21 cellular contexts compared by ENCODE assay signal in genomic region chr6:64081459-64081858, GRCh38.
DNase-seq lines count a peak whose midpoint lies in the region; ATAC-seq, FAIRE-seq and TF ChIP-seq lines count a peak whose summit lies in the region.
"Had no signal": no experiment of that assay in that cellular context is flagged by ENCODE, and none has a peak within 500 bp of the region (broad histone marks: within the 10 kb centered on the region; RNA-seq: fewer than 3 reads in every experiment).

No MANE protein-coding gene starts in this region.

- in situ Hi-C loops in mammary epithelial cell (cut with MboI; ENCODE audit: low sequenced_read_pairs in 2 of 2) (no loop called here), IMR-90 (cut with MboI; ENCODE audit: low sequenced_read_pairs) (no loop called here)

- H4K20me1 ChIP-seq in mammary epithelial cell (ENCODE audit: insufficient read depth, low read length) (no peaks in the 10 kb centered on the region), IMR-90 (ENCODE audit: insufficient read depth, low read length) (no peaks in the 10 kb centered on the region), endothelial cell of umbilical vein (replicated peaks; ENCODE audit: control insufficient read depth, extremely low read depth, insufficient read depth, low read length) (no peaks in the 10 kb centered on the region)

- H3K4ac ChIP-seq in IMR-90 (ENCODE audit: low read depth, low read length): no peak overlapping the region

- H3K4me3 ChIP-seq in mammary epithelial cell (replicated peaks in 1 of 3; ENCODE audit: insufficient read depth in 1 of 3, low read depth in 2 of 3, low read length in 3 of 3) (no peak overlapping the region), IMR-90 (ENCODE audit: insufficient read depth, low read depth, low read length) (no peak overlapping the region), endothelial cell of umbilical vein (replicated peaks in 1 of 3; ENCODE audit: insufficient read depth in 1 of 3, low read depth in 1 of 3, low read length in 3 of 3) (no peak overlapping the region)
- H3K4me3 ChIP-seq: SK-N-MC had no signal

- H2AK5ac ChIP-seq in IMR-90 (ENCODE audit: low read depth, low read length): no peak overlapping the region

- BruUV-seq in MCF 10A (replicated peaks; lab: Mats Ljungman, UMichigan) (no TSS peak), mammary epithelial cell (replicated peaks; lab: Mats Ljungman, UMichigan) (no TSS peak), IMR-90 (replicated peaks; lab: Mats Ljungman, UMichigan) (no TSS peak), endothelial cell of umbilical vein (replicated peaks; lab: Mats Ljungman, UMichigan) (no TSS peak)

- CTCF ChIA-PET in MCF 10A (lab: Yijun Ruan, JAX): no interaction called here
- CTCF ChIA-PET in mammary epithelial cell (lab: Charles Lee; ENCODE audit: low non-redundant PET): no interaction called here
- CTCF ChIA-PET in IMR-90 (lab: Yijun Ruan, JAX): no interaction called here
- CTCF ChIA-PET in endothelial cell of umbilical vein (lab: Charles Lee): no interaction called here

- TF ChIP-seq POLR2A in IMR-90 (IDR thresholded peaks at IDR 0.05; ENCODE audit: low read depth, low read length): no peak
- TF ChIP-seq POLR2A in endothelial cell of umbilical vein (IDR thresholded peaks at IDR 0.05; ENCODE audit: low read depth, low read length): no peak

- intact Hi-C loops in MCF 10A (cut with micrococcal nuclease) (no loop called here), mammary epithelial cell (cut with micrococcal nuclease) (no loop called here), IMR-90 (cut with micrococcal nuclease) (no loop called here), endothelial cell of umbilical vein (cut with micrococcal nuclease) (no loop called here)

- H2BK120ac ChIP-seq in IMR-90 (ENCODE audit: low read depth, low read length): no peak overlapping the region

- no peaks in the 10 kb centered on the region for H3K9me3 ChIP-seq in mammary epithelial cell (replicated peaks; ENCODE audit: insufficient read depth, low read length)
- no peaks in the 10 kb centered on the region for H3K9me3 ChIP-seq in IMR-90 (ENCODE audit: control insufficient read depth, insufficient read depth, low read length)
- H3K9me3 ChIP-seq in endothelial cell of umbilical vein (replicated peaks; ENCODE audit: control insufficient read depth, insufficient read depth, low read length): no peaks in the 10 kb centered on the region
- H3K9me3 ChIP-seq: BE2C had no signal

- no peak overlapping the region for H4K91ac ChIP-seq in IMR-90 (ENCODE audit: insufficient read depth, low read depth, low read length)

- no peak overlapping the region for H3K27ac Mint-ChIP-seq in MCF 10A (ENCODE audit: low read depth, unreplicated experiment)
- H3K27ac Mint-ChIP-seq in stimulated activated naive B cell treated with anti-CD40 and anti-IgM and Interleukin-4, amounts not matched to agents 10 μg/mL and 1 μg/mL and 100 μg/mL, for 72 hours: no peak overlapping the region
- H3K27ac Mint-ChIP-seq: CD4-positive, alpha-beta T cell had no signal

- POLR2A ChIA-PET in MCF 10A (lab: Yijun Ruan, JAX): no interaction called here
- POLR2A ChIA-PET in IMR-90 (lab: Charles Lee; ENCODE audit: unreplicated experiment): no interaction called here
- POLR2A ChIA-PET in endothelial cell of umbilical vein (lab: Charles Lee): no interaction called here

- no peaks in the 10 kb centered on the region for H3K9me1 ChIP-seq in IMR-90 (ENCODE audit: insufficient read depth, low read length)
- H3K9me1 ChIP-seq in endothelial cell of umbilical vein (replicated peaks; ENCODE audit: control insufficient read depth, extremely low read depth, insufficient read depth, low read length): no peaks in the 10 kb centered on the region

- H2AFZ ChIP-seq in mammary epithelial cell (ENCODE audit: low read depth, low read length) (no peak overlapping the region), IMR-90 (replicated peaks; ENCODE audit: low read length, poor library complexity) (no peak overlapping the region), endothelial cell of umbilical vein (ENCODE audit: low read depth, low read length) (no peak overlapping the region)

- H3K27me3 ChIP-seq in mammary epithelial cell (ENCODE audit: insufficient read depth, low read length): no peaks in the 10 kb centered on the region
- H3K27me3 ChIP-seq in IMR-90 (ENCODE audit: control insufficient read depth, insufficient read depth, low read length): no peaks in the 10 kb centered on the region
- no peaks in the 10 kb centered on the region for H3K27me3 ChIP-seq in endothelial cell of umbilical vein (ENCODE audit: control insufficient read depth in 2 of 2, insufficient read depth in 2 of 2, low read length in 2 of 2)
- H3K27me3 ChIP-seq: BE2C had no signal

- H3K4me1 Mint-ChIP-seq in MCF 10A (ENCODE audit: insufficient read depth, unreplicated experiment): peaks cover 7% of the 10 kb centered on the region
- H3K4me1 Mint-ChIP-seq in stimulated activated naive B cell treated with anti-CD40 and anti-IgM and Interleukin-4, amounts not matched to agents 10 μg/mL and 1 μg/mL and 100 μg/mL, for 72 hours: no peaks in the 10 kb centered on the region

- no peak overlapping the region for H3K18ac ChIP-seq in IMR-90 (ENCODE audit: low read depth, low read length)

- dilution Hi-C loops in mammary epithelial cell (cut with HindIII; ENCODE audit: low sequenced_read_pairs) (no loop called here), IMR-90 (cut with HindIII; ENCODE audit: low sequenced_read_pairs, unreplicated experiment) (no loop called here), endothelial cell of umbilical vein (cut with MboI; ENCODE audit: extremely low pct_ligation_motif_present, low sequenced_read_pairs) (no loop called here)

- H3K27ac ChIP-seq in mammary epithelial cell (ENCODE audit: insufficient read depth, low read depth, low read length) (no peak overlapping the region), IMR-90 (ENCODE audit: insufficient read depth, low read length) (no peak overlapping the region), endothelial cell of umbilical vein (ENCODE audit: insufficient read depth, low read depth, low read length) (no peak overlapping the region)
- H3K27ac ChIP-seq: 22Rv1, SK-N-MC had no signal

- H3K56ac ChIP-seq in IMR-90 (ENCODE audit: extremely low read depth, insufficient read depth, low read length): no peak overlapping the region

- WGBS in mammary epithelial cell (ENCODE audit: low coverage, missing lambda C conversion rate): 0% methylated on average over 2 of the region's 2 CpGs
- no CpG with 5 or more reads among the region's 2 CpGs for WGBS in IMR-90 (ENCODE audit: extremely low coverage in 2 of 2, insufficient read length in 1 of 2), 2 experiments

- H3K36me3 Mint-ChIP-seq in MCF 10A (ENCODE audit: insufficient read depth, unreplicated experiment): no peaks in the 10 kb centered on the region
- H3K36me3 Mint-ChIP-seq in stimulated activated naive B cell treated with anti-CD40 and anti-IgM and Interleukin-4, amounts not matched to agents 10 μg/mL and 1 μg/mL and 100 μg/mL, for 72 hours: no peaks in the 10 kb centered on the region

- no peak for TF ChIP-seq RAD21 in IMR-90 (IDR thresholded peaks at IDR 0.05; ENCODE audit: low read length)

- H3K79me2 ChIP-seq in mammary epithelial cell (ENCODE audit: insufficient read depth, low read length): no peaks in the 10 kb centered on the region
- no peaks in the 10 kb centered on the region for H3K79me2 ChIP-seq in endothelial cell of umbilical vein (ENCODE audit: control insufficient read depth, insufficient read depth, low read length)

- H2BK5ac ChIP-seq in IMR-90 (ENCODE audit: low read depth, low read length, poor library complexity, severe bottlenecking): no peak overlapping the region

- no peak overlapping the region for H2BK20ac ChIP-seq in IMR-90 (ENCODE audit: low read depth, low read length)

- H3K14ac ChIP-seq in IMR-90 (replicated peaks; ENCODE audit: low read depth, low read length): no peak overlapping the region

- no peak overlapping the region for H4K8ac ChIP-seq in IMR-90 (ENCODE audit: low read depth in 2 of 2, low read length in 2 of 2)

- H3K4me2 ChIP-seq in mammary epithelial cell (ENCODE audit: insufficient read depth, low read depth, low read length): no peak overlapping the region
- peak overlapping the region; percentile 29; the same call in 1 of the 2 replicates for H3K4me2 ChIP-seq in IMR-90 (ENCODE audit: low read depth, low read length)
- no peak overlapping the region for H3K4me2 ChIP-seq in endothelial cell of umbilical vein (ENCODE audit: insufficient read depth, low read length)

- H3K23ac ChIP-seq in IMR-90 (ENCODE audit: low read depth, low read length): no peak overlapping the region

- H3K9ac ChIP-seq in mammary epithelial cell (ENCODE audit: insufficient read depth, low read length) (no peak overlapping the region), IMR-90 (ENCODE audit: low read depth, low read length) (no peak overlapping the region), endothelial cell of umbilical vein (replicated peaks; ENCODE audit: extremely low read depth, insufficient read depth, low read length) (no peak overlapping the region)

- DNase-seq in MCF 10A (ENCODE audit: unreplicated experiment): peak; percentile 8
- no peak for DNase-seq in mammary epithelial cell
- peak; percentile 52 for DNase-seq in IMR-90
- DNase-seq in endothelial cell of umbilical vein (ENCODE audit: low read depth, low spot score): no peak
- no peak for DNase-seq in RKO (ENCODE audit: low spot score)
- DNase-seq in T-helper 1 cell: no peak
- DNase-seq in stimulated activated naive B cell treated with anti-CD40 and anti-IgM and Interleukin-4, amounts not matched to agents 10 μg/mL and 1 μg/mL and 100 μg/mL, for 72 hours: no peak
- DNase-seq in SIG-M5 (lab: John Stamatoyannopoulos, UW): no peak
- DNase-seq: BE2C; CD4-positive, alpha-beta T cell; KG1; NCI-H1436; NCI-H2029 treated with DMSO at 0.1 percent for 48 hours; NCI-H2171 treated with DMSO at 0.1 percent for 48 hours; NCI-H510A; NCI-H774 had no signal

- TF ChIP-seq CTCF in MCF 10A (IDR thresholded peaks at IDR 0.05; ENCODE audit: unreplicated experiment) (no peak), mammary epithelial cell (conservative IDR thresholded peaks at IDR 0.05 in 1 of 2, IDR thresholded peaks at IDR 0.05 in 1 of 2; ENCODE audit: extremely low read depth in 1 of 2, insufficient read depth in 1 of 2, low read depth in 1 of 2, low read length in 2 of 2) (no peak), IMR-90 (conservative IDR thresholded peaks at IDR 0.05; ENCODE audit: low read depth, low read length) (no peak), endothelial cell of umbilical vein (IDR thresholded peaks at IDR 0.05; ENCODE audit: extremely low read depth in 1 of 2, insufficient read depth in 1 of 2, low read depth in 1 of 2, low read length in 2 of 2) (no peak)

- no peaks in the 10 kb centered on the region for H3K79me1 ChIP-seq in IMR-90 (ENCODE audit: low read depth in 1 of 2, low read length in 2 of 2)

- H3K27me3 Mint-ChIP-seq in MCF 10A (ENCODE audit: insufficient read depth, unreplicated experiment): no peaks in the 10 kb centered on the region
- no peaks in the 10 kb centered on the region for H3K27me3 Mint-ChIP-seq in stimulated activated naive B cell treated with anti-CD40 and anti-IgM and Interleukin-4, amounts not matched to agents 10 μg/mL and 1 μg/mL and 100 μg/mL, for 72 hours
- H3K27me3 Mint-ChIP-seq: CD4-positive, alpha-beta T cell had no signal

- peak; percentile 73 for ATAC-seq in IMR-90 (ENCODE audit: low read depth)
- no peak for ATAC-seq in stimulated activated naive B cell treated with anti-CD40 and anti-IgM and Interleukin-4, amounts not matched to agents 10 μg/mL and 1 μg/mL and 100 μg/mL, for 72 hours (replicated peaks)
- ATAC-seq: Panc1, Right ventricle myocardium inferior had no signal

- H3K4me1 ChIP-seq in mammary epithelial cell (ENCODE audit: insufficient read depth, low read length): no peaks in the 10 kb centered on the region
- H3K4me1 ChIP-seq in IMR-90 (ENCODE audit: control insufficient read depth, insufficient read depth, low read length): no peaks in the 10 kb centered on the region
- no peaks in the 10 kb centered on the region for H3K4me1 ChIP-seq in endothelial cell of umbilical vein (ENCODE audit: control insufficient read depth, extremely low read depth, insufficient read depth, low read length)
- H3K4me1 ChIP-seq: BE2C had no signal

- peak; percentile 12 for FAIRE-seq in endothelial cell of umbilical vein (lab: Jason Lieb, UNC)
- FAIRE-seq: H54 had no signal

- H3K36me3 ChIP-seq in mammary epithelial cell (ENCODE audit: insufficient read depth, low read length) (no peaks in the 10 kb centered on the region), IMR-90 (ENCODE audit: control insufficient read depth, insufficient read depth, low read length) (no peaks in the 10 kb centered on the region), endothelial cell of umbilical vein (ENCODE audit: control insufficient read depth in 2 of 2, extremely low read depth in 1 of 2, insufficient read depth in 2 of 2, low read length in 2 of 2) (no peaks in the 10 kb centered on the region)
- H3K36me3 ChIP-seq: BE2C had no signal

- no peak overlapping the region for H2AK9ac ChIP-seq in IMR-90 (replicated peaks; ENCODE audit: low read depth, low read length, poor library complexity)

- no peak overlapping the region for H4K5ac ChIP-seq in IMR-90 (ENCODE audit: low read depth, low read length)

- H3K4me3 Mint-ChIP-seq in MCF 10A (ENCODE audit: unreplicated experiment): no peak overlapping the region
- H3K4me3 Mint-ChIP-seq in stimulated activated naive B cell treated with anti-CD40 and anti-IgM and Interleukin-4, amounts not matched to agents 10 μg/mL and 1 μg/mL and 100 μg/mL, for 72 hours: no peak overlapping the region
- H3K4me3 Mint-ChIP-seq: CD4-positive, alpha-beta T cell had no signal

- no peaks in the 10 kb centered on the region for H3K9me3 Mint-ChIP-seq in MCF 10A (ENCODE audit: unreplicated experiment)
- H3K9me3 Mint-ChIP-seq in stimulated activated naive B cell treated with anti-CD40 and anti-IgM and Interleukin-4, amounts not matched to agents 10 μg/mL and 1 μg/mL and 100 μg/mL, for 72 hours: peaks cover 5% of the 10 kb centered on the region in 2 donors

- no peak overlapping the region for H2BK15ac ChIP-seq in IMR-90 (ENCODE audit: low read depth, low read length)

Comparison
In these comparisons a context has a peak if more than half of its experiments do, and no peak if none do; other contexts are left out.
1. DNase-seq: peak in MCF 10A (single experiment) and IMR-90 (single experiment); none in mammary epithelial cell (single experiment), endothelial cell of umbilical vein (single experiment), RKO (single experiment), T-helper 1 cell (0 of 5), stimulated activated naive B cell treated with anti-CD40 and anti-IgM and Interleukin-4, amounts not matched to agents 10 μg/mL and 1 μg/mL and 100 μg/mL, for 72 hours (single experiment) and SIG-M5 (single experiment).